In genomic region chr1:226357416-226357815, GRCh38 we compare ENCODE assay signal across 18 cellular contexts.
"Had no signal": no experiment of that assay in that cellular context is flagged by ENCODE, and none has a peak within 500 bp of the region (broad histone marks: within the 10 kb centered on the region; RNA-seq: fewer than 3 reads in every experiment).

No MANE protein-coding gene starts in this region.

- H3K27me3 ChIP-seq: esophagus muscularis mucosa, gastroesophageal sphincter, heart right ventricle, ovary, spleen had no signal

- H3K9me3 Mint-ChIP-seq: activated naive CD4-positive, alpha-beta T cell treated with anti-CD3 and anti-CD28 coated beads, Interleukin-2, amount 10 ng/mL, durations not matched to agents 7 days and 5 days; activated T-helper 17 cell treated with anti-CD3 and anti-CD28 coated beads, Interleukin-2, amount 50 U/mL, for 72 hours; dendritic cell treated with granulocyte-macrophage colony-stimulating factor and Interleukin-4, amounts not matched to agents 40 ng/mL and 50 ng/mL, for 4 days; naive thymus-derived CD8-positive, alpha-beta T cell; stimulated activated naive B cell treated with anti-CD40 and anti-IgM and Interleukin-4, amounts not matched to agents 10 μg/mL and 1 μg/mL and 100 μg/mL, for 72 hours had no signal

- H3K27ac ChIP-seq: gastroesophageal sphincter, ovary had no signal

- H3K9me3 ChIP-seq: esophagus muscularis mucosa, gastroesophageal sphincter, heart right ventricle, ovary, spleen had no signal

- H3K4me3 ChIP-seq: esophagus muscularis mucosa, gastroesophageal sphincter, heart right ventricle, ovary, spleen had no signal

- H3K4me1 Mint-ChIP-seq: activated naive CD4-positive, alpha-beta T cell treated with anti-CD3 and anti-CD28 coated beads, Interleukin-2, amount 10 ng/mL, durations not matched to agents 7 days and 5 days; activated T-helper 17 cell treated with anti-CD3 and anti-CD28 coated beads, Interleukin-2, amount 50 U/mL, for 72 hours had no signal

- H3K27ac Mint-ChIP-seq: activated naive CD4-positive, alpha-beta T cell treated with anti-CD3 and anti-CD28 coated beads, Interleukin-2, amount 10 ng/mL, durations not matched to agents 7 days and 5 days; activated T-helper 17 cell treated with anti-CD3 and anti-CD28 coated beads, Interleukin-2, amount 50 U/mL, for 72 hours; dendritic cell treated with granulocyte-macrophage colony-stimulating factor and Interleukin-4, amounts not matched to agents 40 ng/mL and 50 ng/mL, for 4 days had no signal

- DNase-seq: activated CD4-positive, alpha-beta T cell treated with anti-CD3 and anti-CD28 coated beads, Interleukin-2, amount 50 U/mL, for 48 hours; activated naive CD4-positive, alpha-beta T cell treated with anti-CD3 and anti-CD28 coated beads, Interleukin-2, amount 10 ng/mL, durations not matched to agents 7 days and 5 days; activated T-cell treated with anti-CD3 and anti-CD28 coated beads for 4 hours; effector memory CD4-positive, alpha-beta T cell; heart right ventricle; mesendoderm; naive thymus-derived CD8-positive, alpha-beta T cell; ovary; spleen; stimulated activated CD4-positive, alpha-beta T cell treated with anti-CD3 and anti-CD28 coated beads, Interleukin-4, amount 100 ng/mL, for 4 hours; stimulated activated naive B cell treated with anti-CD40 and anti-IgM and Interleukin-4, amounts not matched to agents 10 μg/mL and 1 μg/mL and 100 μg/mL, for 72 hours; SW 1271; T-helper 2 cell; WERI-Rb-1 had no signal

- H3K27me3 Mint-ChIP-seq: activated naive CD4-positive, alpha-beta T cell treated with anti-CD3 and anti-CD28 coated beads, Interleukin-2, amount 10 ng/mL, durations not matched to agents 7 days and 5 days; activated T-helper 17 cell treated with anti-CD3 and anti-CD28 coated beads, Interleukin-2, amount 50 U/mL, for 72 hours; dendritic cell treated with granulocyte-macrophage colony-stimulating factor and Interleukin-4, amounts not matched to agents 40 ng/mL and 50 ng/mL, for 4 days; naive thymus-derived CD8-positive, alpha-beta T cell; stimulated activated naive B cell treated with anti-CD40 and anti-IgM and Interleukin-4, amounts not matched to agents 10 μg/mL and 1 μg/mL and 100 μg/mL, for 72 hours had no signal

- ATAC-seq: activated T-helper 17 cell treated with anti-CD3 and anti-CD28 coated beads, Interleukin-2, amount 50 U/mL, for 72 hours; gastroesophageal sphincter; heart right ventricle; naive thymus-derived CD8-positive, alpha-beta T cell; stimulated activated naive B cell treated with anti-CD40 and anti-IgM and Interleukin-4, amounts not matched to agents 10 μg/mL and 1 μg/mL and 100 μg/mL, for 72 hours had no signal

- H3K4me3 Mint-ChIP-seq: activated naive CD4-positive, alpha-beta T cell treated with anti-CD3 and anti-CD28 coated beads, Interleukin-2, amount 10 ng/mL, durations not matched to agents 7 days and 5 days; activated T-helper 17 cell treated with anti-CD3 and anti-CD28 coated beads, Interleukin-2, amount 50 U/mL, for 72 hours; dendritic cell treated with granulocyte-macrophage colony-stimulating factor and Interleukin-4, amounts not matched to agents 40 ng/mL and 50 ng/mL, for 4 days; naive thymus-derived CD8-positive, alpha-beta T cell; stimulated activated naive B cell treated with anti-CD40 and anti-IgM and Interleukin-4, amounts not matched to agents 10 μg/mL and 1 μg/mL and 100 μg/mL, for 72 hours had no signal

- H3K36me3 ChIP-seq: ovary, WERI-Rb-1 had no signal
